15 cellular contexts compared by ENCODE assay signal in the genomic region with DNA sequence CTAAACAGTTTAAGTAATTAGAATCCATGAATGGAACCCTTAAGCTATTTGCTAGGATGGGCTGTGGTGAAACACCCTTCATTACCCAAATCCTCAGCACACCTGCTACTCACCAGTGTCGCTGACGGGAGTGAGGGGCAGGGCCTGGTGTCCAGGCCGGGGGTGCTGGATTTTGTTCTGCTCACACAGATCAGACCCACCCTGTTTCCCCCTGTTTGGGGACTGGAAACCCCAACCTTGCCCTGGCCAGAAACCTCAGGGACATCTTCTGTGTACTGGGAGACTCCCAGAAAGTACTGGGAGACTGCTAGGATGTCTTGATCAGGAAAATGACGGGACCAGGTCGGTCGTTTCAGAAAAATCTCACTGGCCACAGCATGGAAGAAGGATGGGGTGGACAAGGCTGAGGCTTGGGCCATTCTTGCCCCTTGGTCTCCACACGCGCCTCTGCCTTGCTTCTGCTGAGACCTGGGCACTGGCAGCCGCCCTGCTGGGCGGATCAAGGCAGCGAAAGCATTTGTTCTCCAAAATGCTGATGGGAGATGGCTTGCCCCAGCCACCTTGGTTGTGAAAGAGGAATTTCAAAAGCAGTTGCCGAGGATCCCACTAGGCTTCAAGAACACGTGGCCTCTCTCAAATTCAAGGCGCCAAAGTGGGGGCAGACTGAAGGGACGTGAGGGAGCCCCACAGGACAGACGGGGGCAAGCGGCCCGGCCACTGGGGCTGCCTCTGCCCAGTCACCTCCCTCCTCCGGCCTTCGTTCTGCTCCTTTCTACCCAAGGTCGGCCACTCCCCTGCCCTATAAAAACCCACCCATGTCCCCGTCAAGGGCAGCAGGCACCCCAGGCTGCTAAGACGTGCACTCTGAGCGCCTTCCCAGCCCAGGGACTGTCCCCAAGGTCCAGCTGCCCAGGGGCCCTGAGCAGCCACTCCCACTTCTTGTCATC. TPM values are rescaled to one million over a fixed set of nuclear protein-coding genes. Genes with fewer than 3 reads are reported as not detected.
DNase-seq lines count a peak whose midpoint lies in the region; ATAC-seq and TF ChIP-seq lines count a peak whose summit lies in the region.
"Had no signal": no experiment of that assay in that cellular context is flagged by ENCODE, and none has a peak within 500 bp of the region (broad histone marks: within the 10 kb centered on the region; RNA-seq: fewer than 3 reads in every experiment).

No MANE protein-coding gene starts in this region.

- 78 to 86% (median 84%) methylated on average over 22 to 24 of the region's 24 CpGs for WGBS in spleen, 5 donors
- WGBS in sigmoid colon, 2 donors = 68 to 80% methylated on average over 24 of the region's 24 CpGs

- H3K36me3 ChIP-seq in BLaER1 (no peaks in the 10 kb centered on the region), spleen (no peaks in the 10 kb centered on the region), sigmoid colon (no peaks in the 10 kb centered on the region)
- H3K36me3 ChIP-seq: BE2C, HAP-1 had no signal

- H3K4me1 ChIP-seq in BLaER1 = peaks cover 32% of the 10 kb centered on the region
- peaks cover 0 to 6% (median 0%) of the 10 kb centered on the region in 6 donors for H3K4me1 ChIP-seq in spleen
- no peaks in the 10 kb centered on the region for H3K4me1 ChIP-seq in sigmoid colon
- H3K4me1 ChIP-seq: BE2C, HAP-1 had no signal

- ATAC-seq in GM18867 (IDR thresholded peaks at IDR 0.05; ENCODE audit: unreplicated experiment) = no peak

- no peak for TF ChIP-seq POLR2A in spleen (IDR thresholded peaks at IDR 0.05)
- no peak for TF ChIP-seq POLR2A in sigmoid colon (IDR thresholded peaks at IDR 0.05)

- intact Hi-C loops in spleen (cut with DNase I; ENCODE audit: low total_unique reads) (no loop called here), sigmoid colon (cut with DNase I) (no loop called here)

- TF ChIP-seq CTCF in spleen (IDR thresholded peaks at IDR 0.05 in 8 of 11, conservative IDR thresholded peaks at IDR 0.05 in 3 of 11) (no peak), sigmoid colon (IDR thresholded peaks at IDR 0.05) (no peak)

- H4K20me1 ChIP-seq in BLaER1 = no peaks in the 10 kb centered on the region

- TF ChIP-seq EP300 in sigmoid colon (IDR thresholded peaks at IDR 0.05) = no peak

- no peak overlapping the region for H3K9ac ChIP-seq in BLaER1

- DNase-seq in MV-4-11 (lab: John Stamatoyannopoulos, UW) (peak; percentile 17), iPS-NIHi7 (ENCODE audit: extremely low spot score) (peak; percentile 6), spleen (peak; percentile 50), sigmoid colon (no peak), HK-2 (ENCODE audit: unreplicated experiment) (no peak)
- DNase-seq: DMS79 treated with DMSO at 0.1 percent for 48 hours, GOT3, IMR-90 had no signal

- H3K27ac ChIP-seq in BLaER1 = 0 out of 2 replicates have a peak overlapping the region, but pooled peaks have one; percentile 5
- no peak overlapping the region for H3K27ac ChIP-seq in spleen
- H3K27ac ChIP-seq in sigmoid colon = no peak overlapping the region
- H3K27ac ChIP-seq: HL-60 had no signal

- H3K9me3 ChIP-seq in BLaER1 (peaks cover 79% of the 10 kb centered on the region), spleen (peaks cover 0 to 10% (median 0%) of the 10 kb centered on the region in 8 donors), sigmoid colon (no peaks in the 10 kb centered on the region)
- H3K9me3 ChIP-seq: HAP-1 had no signal

- H3K4me3 ChIP-seq in BLaER1 (no peak overlapping the region), spleen (no peak overlapping the region), sigmoid colon (no peak overlapping the region)
- H3K4me3 ChIP-seq: HAP-1 had no signal

- no peak overlapping the region for H3K4me2 ChIP-seq in BLaER1

- no peaks in the 10 kb centered on the region for H3K27me3 ChIP-seq in BLaER1
- peaks cover 0 to 56% (median 0%) of the 10 kb centered on the region in 7 donors for H3K27me3 ChIP-seq in spleen (replicated peaks in 1 of 7)
- peaks cover 0 to 30% (median 15%) of the 10 kb centered on the region in 3 donors for H3K27me3 ChIP-seq in sigmoid colon
- H3K27me3 ChIP-seq: BE2C had no signal

RNA-seq across cellular contexts. Expression of a gene that starts 23.5 kb away (rescaled TPM):
- total RNA-seq in spleen = 10 to 100 TPM in 6 of 7 donors, 1 to 10 TPM in 1; 10.0 to 19.8 (median 15.8) TPM
- 1 to 10 TPM; 4.4 to 7.7 (median 6.1) TPM for polyA plus RNA-seq in spleen
- 1 to 10 TPM in 2 of 4 donors, under 1 TPM in 1, not detected in 1; 0.41 to 5.4 (median 2.6) TPM for total RNA-seq in sigmoid colon
- 1 to 10 TPM in 1 of 3 donors, under 1 TPM in 2; under 0.01 to 4.1 (median 0.46) TPM for polyA plus RNA-seq in sigmoid colon
- polyA plus RNA-seq: IMR-90 had no signal

RNA-seq across cellular contexts. Expression of a gene that starts 25.8 kb away (rescaled TPM):
- not detected for total RNA-seq in spleen
- polyA plus RNA-seq in spleen = not detected
- total RNA-seq in sigmoid colon = under 1 TPM in 2 of 4 donors, not detected in 2; 0.36 to 0.41 TPM
- under 1 TPM in 1 of 3 donors, not detected in 2; 0.06 TPM for polyA plus RNA-seq in sigmoid colon
- total RNA-seq: CD8-positive, alpha-beta T cell; IMR-90 had no signal
- polyA plus RNA-seq: CD14-positive monocyte, IMR-90 had no signal

Comparison
In these comparisons a context has a peak if more than half of its experiments do, and no peak if none do; other contexts are left out.
1. DNase-seq: peak in MV-4-11 (single experiment), iPS-NIHi7 (single experiment) and spleen (single experiment); none in sigmoid colon (single experiment) and HK-2 (single experiment).